In the genomic region with DNA sequence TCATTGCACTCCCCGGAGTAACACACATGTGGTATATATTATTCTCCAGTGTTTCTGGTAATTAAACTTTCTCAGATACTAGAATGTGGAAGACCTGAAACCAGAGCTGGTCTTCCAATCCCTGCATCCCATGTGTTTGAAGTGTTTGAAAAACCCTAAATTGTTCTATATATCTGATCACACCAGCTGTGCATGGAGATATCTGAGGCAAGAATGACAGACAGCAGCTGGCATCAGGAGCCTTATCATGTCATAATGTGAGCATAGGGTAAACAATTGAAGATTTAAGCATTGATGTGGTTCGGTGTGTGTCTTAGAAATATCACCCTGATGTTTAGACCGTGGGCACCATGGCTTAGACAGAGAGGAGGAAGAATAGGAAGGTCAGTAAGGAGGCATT, we compare ENCODE assay signal across 16 cellular contexts.
DNase-seq lines count a peak whose midpoint lies in the region; ATAC-seq, FAIRE-seq and TF ChIP-seq lines count a peak whose summit lies in the region.
"Had no signal": no experiment of that assay in that cellular context is flagged by ENCODE, and none has a peak within 500 bp of the region (broad histone marks: within the 10 kb centered on the region; RNA-seq: fewer than 3 reads in every experiment).

No MANE protein-coding gene starts in this region.

- H2BK15ac ChIP-seq in IMR-90 (ENCODE audit: low read depth, low read length) = 0 out of 3 replicates have a peak overlapping the region, but pooled peaks have one; percentile 54

- H3K9me3 ChIP-seq in IMR-90 (ENCODE audit: control insufficient read depth, insufficient read depth, low read length) (no peaks in the 10 kb centered on the region), astrocyte (ENCODE audit: insufficient read depth, low read depth, low read length) (no peaks in the 10 kb centered on the region), smooth muscle cell (replicated peaks; ENCODE audit: low read depth) (no peaks in the 10 kb centered on the region)
- H3K9me3 ChIP-seq: BLaER1 treated with 17β-estradiol and CSF1 and Interleukin-3, amounts not matched to agents 10 nM and 100 nM had no signal

- H3K36me3 ChIP-seq in IMR-90 (ENCODE audit: control insufficient read depth, insufficient read depth, low read length) (no peaks in the 10 kb centered on the region), astrocyte (ENCODE audit: insufficient read depth, low read length) (no peaks in the 10 kb centered on the region), smooth muscle cell (ENCODE audit: low read depth) (no peaks in the 10 kb centered on the region)
- H3K36me3 ChIP-seq: BLaER1 treated with 17β-estradiol and CSF1 and Interleukin-3, amounts not matched to agents 10 nM and 100 nM had no signal

- no peak overlapping the region; the same call in 1 of the 2 replicates for H3K14ac ChIP-seq in IMR-90 (replicated peaks; ENCODE audit: low read depth, low read length)

- no peaks in the 10 kb centered on the region for H3K36me3 Mint-ChIP-seq in astrocyte (ENCODE audit: low read depth, unreplicated experiment)
- H3K36me3 Mint-ChIP-seq: CD8-positive, alpha-beta T cell had no signal

- peaks cover 6% of the 10 kb centered on the region for H3K4me1 ChIP-seq in IMR-90 (ENCODE audit: control insufficient read depth, insufficient read depth, low read length)
- peaks cover 2% of the 10 kb centered on the region for H3K4me1 ChIP-seq in astrocyte (ENCODE audit: insufficient read depth, low read length)
- no peaks in the 10 kb centered on the region for H3K4me1 ChIP-seq in smooth muscle cell (ENCODE audit: low read depth)
- H3K4me1 ChIP-seq: BLaER1 treated with 17β-estradiol and CSF1 and Interleukin-3, amounts not matched to agents 10 nM and 100 nM had no signal

- peak overlapping the region; percentile 37; the same call in 1 of the 2 replicates for H4K91ac ChIP-seq in IMR-90 (ENCODE audit: insufficient read depth, low read depth, low read length)

- CTCF ChIA-PET in IMR-90 (lab: Yijun Ruan, JAX) = no interaction called here

- no peak overlapping the region for H2AFZ ChIP-seq in IMR-90 (replicated peaks; ENCODE audit: low read length, poor library complexity)
- peak overlapping the region; percentile 14 for H2AFZ ChIP-seq in astrocyte (ENCODE audit: low read depth, low read length)
- peak overlapping the region; percentile 44 for H2AFZ ChIP-seq in smooth muscle cell (ENCODE audit: low read depth)

- no peak for DNase-seq in IMR-90
- DNase-seq in NCI-H2171 treated with DMSO at 0.1 percent for 48 hours (lab: John Stamatoyannopoulos, UW) = peak; percentile 60
- DNase-seq in astrocyte (ENCODE audit: low read depth) = no peak
- no peak for DNase-seq in smooth muscle cell (lab: John Stamatoyannopoulos, UW; ENCODE audit: unreplicated experiment)
- no peak for DNase-seq in T-helper 2 cell
- DNase-seq in SKM-1 treated with dmso at 0.1 percent for 144 hours (lab: John Stamatoyannopoulos, UW; ENCODE audit: unreplicated experiment) = no peak
- DNase-seq: Calu3; CD8-positive, alpha-beta T cell; H9 had no signal

- dilution Hi-C loops in IMR-90 (cut with HindIII; ENCODE audit: low sequenced_read_pairs, unreplicated experiment) = no loop called here

- H3K4me3 ChIP-seq in IMR-90 (ENCODE audit: insufficient read depth, low read depth, low read length) (no peak overlapping the region), astrocyte (ENCODE audit: insufficient read depth, low read depth, low read length) (no peak overlapping the region), smooth muscle cell (no peak overlapping the region)
- H3K4me3 ChIP-seq: BLaER1 treated with 17β-estradiol and CSF1 and Interleukin-3, amounts not matched to agents 10 nM and 100 nM had no signal

- peaks cover 1% of the 10 kb centered on the region; the same call in 1 of the 2 replicates for H3K9me1 ChIP-seq in IMR-90 (ENCODE audit: insufficient read depth, low read length)

- 0 out of 2 replicates have a peak overlapping the region, but pooled peaks have one; percentile 37 for H3K4ac ChIP-seq in IMR-90 (ENCODE audit: low read depth, low read length)

- TF ChIP-seq CTCF in IMR-90 (conservative IDR thresholded peaks at IDR 0.05; ENCODE audit: low read depth, low read length) = no peak
- no peak for TF ChIP-seq CTCF in astrocyte (IDR thresholded peaks at IDR 0.05; ENCODE audit: insufficient read depth, low read depth, low read length)
- no peak for TF ChIP-seq CTCF in smooth muscle cell (IDR thresholded peaks at IDR 0.05; ENCODE audit: borderline replicate concordance, insufficient read depth, poor library complexity, severe bottlenecking)

- no peak for ATAC-seq in IMR-90 (ENCODE audit: low read depth)
- ATAC-seq: CD8-positive, alpha-beta T cell; HepG2 had no signal

- H3K9ac ChIP-seq in IMR-90 (ENCODE audit: low read depth, low read length) = no peak overlapping the region
- no peak overlapping the region for H3K9ac ChIP-seq in astrocyte (ENCODE audit: low read length)
- no peak overlapping the region for H3K9ac ChIP-seq in smooth muscle cell (ENCODE audit: low read depth)
- H3K9ac ChIP-seq: BLaER1 treated with 17β-estradiol and CSF1 and Interleukin-3, amounts not matched to agents 10 nM and 100 nM had no signal

- BruUV-seq in IMR-90 (replicated peaks; lab: Mats Ljungman, UMichigan) = no TSS peak

- H2BK20ac ChIP-seq in IMR-90 (ENCODE audit: low read depth, low read length) = no peak overlapping the region

- no peak overlapping the region for H3K4me3 Mint-ChIP-seq in astrocyte (ENCODE audit: unreplicated experiment)
- H3K4me3 Mint-ChIP-seq: B cell; CD8-positive, alpha-beta T cell; H9 had no signal

- H3K56ac ChIP-seq in IMR-90 (ENCODE audit: extremely low read depth, insufficient read depth, low read length) = no peak overlapping the region

- POLR2A ChIA-PET in IMR-90 (lab: Charles Lee; ENCODE audit: unreplicated experiment) = no interaction called here

- H4K20me1 ChIP-seq in IMR-90 (ENCODE audit: insufficient read depth, low read length) (no peaks in the 10 kb centered on the region), astrocyte (ENCODE audit: insufficient read depth, low read length) (no peaks in the 10 kb centered on the region), smooth muscle cell (ENCODE audit: low read depth) (no peaks in the 10 kb centered on the region)
- H4K20me1 ChIP-seq: BLaER1 treated with 17β-estradiol and CSF1 and Interleukin-3, amounts not matched to agents 10 nM and 100 nM had no signal

- no peaks in the 10 kb centered on the region for H3K79me1 ChIP-seq in IMR-90 (ENCODE audit: low read depth in 1 of 2, low read length in 2 of 2)

- no peak overlapping the region for H2AK9ac ChIP-seq in IMR-90 (replicated peaks; ENCODE audit: low read depth, low read length, poor library complexity)

- H3K27ac Mint-ChIP-seq in astrocyte (ENCODE audit: unreplicated experiment) = no peak overlapping the region
- H3K27ac Mint-ChIP-seq: B cell; CD8-positive, alpha-beta T cell; H9 had no signal

- no peak overlapping the region for H3K27ac ChIP-seq in IMR-90 (ENCODE audit: insufficient read depth, low read length)
- H3K27ac ChIP-seq in astrocyte (ENCODE audit: low read depth, low read length) = no peak overlapping the region
- H3K27ac ChIP-seq in smooth muscle cell (ENCODE audit: low read depth) = no peak overlapping the region
- H3K27ac ChIP-seq: BLaER1 treated with 17β-estradiol and CSF1 and Interleukin-3, amounts not matched to agents 10 nM and 100 nM had no signal

- TF ChIP-seq RAD21 in IMR-90 (IDR thresholded peaks at IDR 0.05; ENCODE audit: low read length) = no peak

- FAIRE-seq in astrocyte (lab: Jason Lieb, UNC) = no peak
- FAIRE-seq: G401.6, GM12891, GM19239, H1, HepG2 had no signal

- H4K5ac ChIP-seq in IMR-90 (ENCODE audit: low read depth, low read length) = no peak overlapping the region

- H3K27me3 ChIP-seq in IMR-90 (ENCODE audit: control insufficient read depth, insufficient read depth, low read length) = no peaks in the 10 kb centered on the region
- no peaks in the 10 kb centered on the region for H3K27me3 ChIP-seq in astrocyte (ENCODE audit: insufficient read depth, low read length)
- H3K27me3 ChIP-seq in smooth muscle cell (ENCODE audit: low read depth) = no peaks in the 10 kb centered on the region
- H3K27me3 ChIP-seq: BLaER1 treated with 17β-estradiol and CSF1 and Interleukin-3, amounts not matched to agents 10 nM and 100 nM had no signal

- H3K27me3 Mint-ChIP-seq in astrocyte (ENCODE audit: low read depth, unreplicated experiment) = no peaks in the 10 kb centered on the region
- H3K27me3 Mint-ChIP-seq: B cell had no signal

- H4K8ac ChIP-seq in IMR-90 (ENCODE audit: low read depth in 2 of 2, low read length in 2 of 2) = no peak overlapping the region

- H3K4me2 ChIP-seq in IMR-90 (ENCODE audit: low read depth, low read length) = no peak overlapping the region
- no peak overlapping the region for H3K4me2 ChIP-seq in astrocyte (ENCODE audit: low read length)
- no peak overlapping the region for H3K4me2 ChIP-seq in smooth muscle cell
- H3K4me2 ChIP-seq: BLaER1 treated with 17β-estradiol and CSF1 and Interleukin-3, amounts not matched to agents 10 nM and 100 nM had no signal

- H3K9me3 Mint-ChIP-seq in astrocyte (ENCODE audit: unreplicated experiment) = no peaks in the 10 kb centered on the region
- H3K9me3 Mint-ChIP-seq: H9 had no signal

- no peaks in the 10 kb centered on the region for H3K4me1 Mint-ChIP-seq in astrocyte (ENCODE audit: low read depth, unreplicated experiment)
- H3K4me1 Mint-ChIP-seq: B cell, H9 had no signal

- H3K23ac ChIP-seq in IMR-90 (ENCODE audit: low read depth, low read length) = 0 out of 2 replicates have a peak overlapping the region, but pooled peaks have one; percentile 7

- H3K79me2 ChIP-seq in astrocyte (ENCODE audit: insufficient read depth, low read length) (no peaks in the 10 kb centered on the region), smooth muscle cell (ENCODE audit: low read depth) (no peaks in the 10 kb centered on the region)

- TF ChIP-seq POLR2A in IMR-90 (IDR thresholded peaks at IDR 0.05; ENCODE audit: low read depth, low read length) = no peak

- WGBS in IMR-90 (ENCODE audit: extremely low coverage in 2 of 2, insufficient read length in 1 of 2), 2 experiments = 60% methylated on average over 1 of the region's 3 CpGs; no CpG with 5 or more reads in 1 of the 2 experiments
- WGBS in smooth muscle cell (ENCODE audit: low lambda C conversion rate) = 72% methylated on average over 3 of the region's 3 CpGs

- no peak overlapping the region for H3K18ac ChIP-seq in IMR-90 (ENCODE audit: low read depth, low read length)

- peaks cover under 1% of the 10 kb centered on the region for H3F3A ChIP-seq in smooth muscle cell (ENCODE audit: low read depth)

- in situ Hi-C loops in IMR-90 (cut with MboI; ENCODE audit: low sequenced_read_pairs) = no loop called here

- H2AK5ac ChIP-seq in IMR-90 (ENCODE audit: low read depth, low read length) = no peak overlapping the region

- 0 out of 2 replicates have a peak overlapping the region, but pooled peaks have one; percentile 21 for H2BK120ac ChIP-seq in IMR-90 (ENCODE audit: low read depth, low read length)

- intact Hi-C loops in IMR-90 (cut with micrococcal nuclease) = loop anchor here (10.0 kb wide), 1 partner anchor 666 kb away; no protein-coding TSS in a partner anchor

- no peak overlapping the region for H2BK5ac ChIP-seq in IMR-90 (ENCODE audit: low read depth, low read length, poor library complexity, severe bottlenecking)

TF ChIP-seq in IMR-90, 13 proteins besides CTCF, POLR2A, EP300 and RAD21:
- no peak for TF ChIP-seq SMC3 (IDR thresholded peaks at IDR 0.05; ENCODE audit: low read depth, low read length)
- no peak for TF ChIP-seq MXI1 (IDR thresholded peaks at IDR 0.05; ENCODE audit: borderline replicate concordance, low read depth, low read length)
- no peak for TF ChIP-seq MAFK (IDR thresholded peaks at IDR 0.05; ENCODE audit: low read depth, low read length)
